In genomic region chr20:51089272-51089671, GRCh38 we compare ENCODE assay signal across 29 cellular contexts.
"Had no signal": no experiment of that assay in that cellular context is flagged by ENCODE, and none has a peak within 500 bp of the region (broad histone marks: within the 10 kb centered on the region; RNA-seq: fewer than 3 reads in every experiment).

No MANE protein-coding gene starts in this region.

- H3K27me3 ChIP-seq: neural progenitor cell had no signal

- H3K36me3 ChIP-seq: left lung, lower lobe of right lung, neural progenitor cell, neutrophil, right atrium auricular region, right lobe of liver, tibial nerve, uterus had no signal

- DNase-seq: left colon; left lung; lower lobe of right lung; mammary epithelial cell; mesenchymal stem cell; naive B cell; natural killer cell; nephron progenitor cell; occipital lobe; psoas muscle; right lobe of liver; stimulated activated CD4-positive, alpha-beta T cell treated with anti-CD3 and anti-CD28 coated beads, Interleukin-1b, Interleukin-23, amount 100 ng/mL, for 48 hours; stimulated activated CD4-positive, alpha-beta T cell treated with anti-CD3 and anti-CD28 coated beads, Interleukin-2, amount 100 ng/mL, for 48 hours; stimulated activated CD4-positive, alpha-beta T cell treated with anti-CD3 and anti-CD28 coated beads, Interleukin-4, amount 100 ng/mL, for 4 hours; stimulated activated CD8-positive, alpha-beta memory T cell treated with anti-CD3 and anti-CD28 coated beads, Interleukin-4, amount 100 ng/mL, for 48 hours; stimulated activated naive CD4-positive, alpha-beta T cell treated with Interleukin-2 at 50 U/mL for 16 hours; stimulated activated naive CD8-positive, alpha-beta T cell treated with anti-CD3 and anti-CD28 coated beads, Interleukin-15, amount 100 ng/mL, for 72 hours; substantia nigra; uterus had no signal

- H3K9me3 Mint-ChIP-seq: mesothelial cell of epicardium; naive B cell; natural killer cell; nephron progenitor cell; neural progenitor cell; stimulated activated memory B cell treated with anti-CD40 and anti-IgM and Interleukin-4, amounts not matched to agents 10 μg/mL and 1 μg/mL and 100 μg/mL, for 72 hours; stimulated activated naive CD8-positive, alpha-beta T cell treated with anti-CD3 and anti-CD28 coated beads, Interleukin-15, amount 100 ng/mL, for 72 hours; type B pancreatic cell had no signal

- H3K4me3 ChIP-seq: hepatocyte, left lung, lower lobe of right lung, neural progenitor cell, psoas muscle, right atrium auricular region, right lobe of liver, smooth muscle cell, tibial nerve, uterus had no signal

- H3K27ac ChIP-seq: hepatocyte, left lung, lower lobe of right lung, neural progenitor cell, neutrophil, parathyroid adenoma, psoas muscle, right atrium auricular region, right lobe of liver, tibial nerve, uterus had no signal

- H3K36me3 Mint-ChIP-seq: mesothelial cell of epicardium; naive B cell; natural killer cell; neural progenitor cell; stimulated activated memory B cell treated with anti-CD40 and anti-IgM and Interleukin-4, amounts not matched to agents 10 μg/mL and 1 μg/mL and 100 μg/mL, for 72 hours; type B pancreatic cell had no signal

- H3K9me3 ChIP-seq: left lung, lower lobe of right lung, neutrophil, psoas muscle, right atrium auricular region, right lobe of liver, tibial nerve, uterus had no signal

- H3K4me3 Mint-ChIP-seq: mesothelial cell of epicardium; natural killer cell; nephron progenitor cell; neural progenitor cell; stimulated activated memory B cell treated with anti-CD40 and anti-IgM and Interleukin-4, amounts not matched to agents 10 μg/mL and 1 μg/mL and 100 μg/mL, for 72 hours; stimulated activated naive CD8-positive, alpha-beta T cell treated with anti-CD3 and anti-CD28 coated beads, Interleukin-15, amount 100 ng/mL, for 72 hours; type B pancreatic cell had no signal

- H3K4me2 ChIP-seq: hepatocyte, neural progenitor cell, smooth muscle cell had no signal

- H3K4me1 ChIP-seq: left lung, lower lobe of right lung, psoas muscle, right atrium auricular region, right lobe of liver, uterus had no signal

- H2AFZ ChIP-seq: hepatocyte, neural progenitor cell, parathyroid adenoma had no signal

- H3K9ac ChIP-seq: neural progenitor cell, parathyroid adenoma had no signal

- H3K27ac Mint-ChIP-seq: mesothelial cell of epicardium; naive B cell; natural killer cell; nephron progenitor cell; stimulated activated memory B cell treated with anti-CD40 and anti-IgM and Interleukin-4, amounts not matched to agents 10 μg/mL and 1 μg/mL and 100 μg/mL, for 72 hours; type B pancreatic cell had no signal

- H3K79me2 ChIP-seq: hepatocyte, parathyroid adenoma had no signal
